ENCODE assay signal across 10 cellular contexts in genomic region chr6:126176266-126176665, GRCh38.
DNase-seq lines count a peak whose midpoint lies in the region; ATAC-seq and TF ChIP-seq lines count a peak whose summit lies in the region.
"Had no signal": no experiment of that assay in that cellular context is flagged by ENCODE, and none has a peak within 500 bp of the region (broad histone marks: within the 10 kb centered on the region; RNA-seq: fewer than 3 reads in every experiment).

No MANE protein-coding gene starts in this region.

- intact Hi-C loops in CD4-positive, alpha-beta T cell (cut with DNase I, micrococcal nuclease) = no loop called here
- intact Hi-C loops in colonic mucosa (cut with DNase I) = loop anchor here (10.0 kb wide), 1 partner anchor 141 kb away; no protein-coding TSS in a partner anchor

- no peaks in the 10 kb centered on the region for H3K9me3 ChIP-seq in CD4-positive, alpha-beta T cell (ENCODE audit: control insufficient read depth, low read length)
- no peaks in the 10 kb centered on the region for H3K9me3 ChIP-seq in colonic mucosa

- H3K27ac ChIP-seq in CD4-positive, alpha-beta T cell (ENCODE audit: low read depth, low read length) = no peak overlapping the region
- H3K27ac ChIP-seq in colonic mucosa = no peak overlapping the region

- H3K4me1 ChIP-seq in colonic mucosa = no peaks in the 10 kb centered on the region

- CTCF ChIA-PET in CD4-positive, alpha-beta T cell (lab: Charles Lee) = no interaction called here

- POLR2A ChIA-PET in CD4-positive, alpha-beta T cell (lab: Charles Lee) = no interaction called here

- TF ChIP-seq CTCF in CD4-positive, alpha-beta T cell (IDR thresholded peaks at IDR 0.05) = no peak
- TF ChIP-seq CTCF in colonic mucosa (IDR thresholded peaks at IDR 0.05) = no peak

- no peak overlapping the region for H3K27ac Mint-ChIP-seq in CD4-positive, alpha-beta T cell

- H3K9me3 Mint-ChIP-seq in CD4-positive, alpha-beta T cell = no peaks in the 10 kb centered on the region

- no peaks in the 10 kb centered on the region for H3K4me1 Mint-ChIP-seq in CD4-positive, alpha-beta T cell (ENCODE audit: low read depth)

- no peak overlapping the region for H3K9ac ChIP-seq in colonic mucosa (ENCODE audit: low read depth in 2 of 2, low read length in 2 of 2)

- peak; percentile 34 for ATAC-seq in HG02938 (IDR thresholded peaks at IDR 0.05; ENCODE audit: unreplicated experiment)
- ATAC-seq in CD4-positive, alpha-beta T cell (ENCODE audit: poor library complexity) = no peak

- H3K36me3 ChIP-seq in colonic mucosa = no peaks in the 10 kb centered on the region

- H3K4me3 ChIP-seq in colonic mucosa = no peak overlapping the region
- H3K4me3 ChIP-seq: lung had no signal

- peak; percentile 7 for DNase-seq in Daoy (ENCODE audit: low read depth)
- DNase-seq in SW480 (ENCODE audit: low spot score) = peak; percentile 4
- peak; percentile 34 for DNase-seq in iPS-NIHi11 (ENCODE audit: low spot score)
- DNase-seq in NCI-H2171 (lab: John Stamatoyannopoulos, UW) = no peak
- no peak for DNase-seq in pons (ENCODE audit: low spot score)
- no peak for DNase-seq in CD4-positive, alpha-beta T cell
- DNase-seq in colonic mucosa = no peak
- DNase-seq: T-helper 2 cell had no signal

- H3K4me3 Mint-ChIP-seq in CD4-positive, alpha-beta T cell = no peak overlapping the region

- no peaks in the 10 kb centered on the region for H3K27me3 Mint-ChIP-seq in CD4-positive, alpha-beta T cell

- no peaks in the 10 kb centered on the region for H3K27me3 ChIP-seq in CD4-positive, alpha-beta T cell (ENCODE audit: control insufficient read depth, insufficient read depth, low read length)
- no peaks in the 10 kb centered on the region for H3K27me3 ChIP-seq in colonic mucosa

- no peaks in the 10 kb centered on the region for H3K36me3 Mint-ChIP-seq in CD4-positive, alpha-beta T cell (ENCODE audit: low read depth)

Comparison
In these comparisons a context has a peak if more than half of its experiments do, and no peak if none do; other contexts are left out.
1. DNase-seq: peak in Daoy (single experiment), SW480 (single experiment) and iPS-NIHi11 (single experiment); none in NCI-H2171 (single experiment), pons (single experiment), CD4-positive, alpha-beta T cell (0 of 10) and colonic mucosa (single experiment).